ENCODE assay signal across 1 cellular context in the genomic region with DNA sequence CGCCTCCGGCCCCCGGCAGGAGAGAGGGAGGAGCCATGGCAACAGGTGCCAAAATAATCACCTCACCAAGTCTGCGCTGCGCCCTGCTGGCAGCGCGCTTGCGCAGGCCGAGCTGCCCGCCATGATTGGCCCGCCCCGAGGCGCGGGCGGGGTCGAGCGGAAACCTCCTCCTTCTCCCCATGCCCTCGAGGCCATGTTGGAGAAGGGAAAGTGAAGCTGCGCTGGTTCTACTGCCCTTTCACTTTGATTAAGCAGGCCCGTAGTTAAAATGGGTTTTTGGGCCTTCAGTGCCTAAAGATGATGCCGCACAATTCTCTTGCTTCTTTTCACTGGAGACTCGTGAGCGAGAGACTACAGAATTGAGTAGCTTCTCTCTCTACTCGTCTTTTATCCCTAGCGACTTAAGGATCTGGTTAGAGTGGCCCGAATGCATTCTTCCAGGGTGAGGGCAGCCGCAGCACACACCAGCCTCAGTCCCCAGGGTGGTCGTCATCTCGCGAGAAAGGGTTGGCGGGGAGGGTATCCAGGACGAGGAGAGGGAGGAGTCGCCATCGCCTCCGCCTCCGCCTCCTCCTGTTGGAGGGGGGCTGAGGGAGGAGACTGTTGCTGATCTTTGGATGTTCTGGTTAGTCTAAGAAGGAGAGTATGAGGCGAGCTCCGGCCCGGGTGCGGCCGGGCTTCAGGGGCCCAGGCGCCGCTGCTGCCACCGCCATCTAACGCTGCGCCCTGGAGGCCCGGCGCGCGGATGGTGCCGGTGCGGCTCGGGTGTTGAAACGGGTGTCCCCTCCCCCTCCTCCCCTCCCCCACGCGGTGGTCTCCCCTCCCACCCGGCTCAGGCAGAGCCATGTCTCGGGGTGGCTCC.
A peak's percentile ranks its signal among the peaks of the same experiment; 100 is the strongest.
TF ChIP-seq lines count a peak whose summit lies in the region.

A gene with protein sequence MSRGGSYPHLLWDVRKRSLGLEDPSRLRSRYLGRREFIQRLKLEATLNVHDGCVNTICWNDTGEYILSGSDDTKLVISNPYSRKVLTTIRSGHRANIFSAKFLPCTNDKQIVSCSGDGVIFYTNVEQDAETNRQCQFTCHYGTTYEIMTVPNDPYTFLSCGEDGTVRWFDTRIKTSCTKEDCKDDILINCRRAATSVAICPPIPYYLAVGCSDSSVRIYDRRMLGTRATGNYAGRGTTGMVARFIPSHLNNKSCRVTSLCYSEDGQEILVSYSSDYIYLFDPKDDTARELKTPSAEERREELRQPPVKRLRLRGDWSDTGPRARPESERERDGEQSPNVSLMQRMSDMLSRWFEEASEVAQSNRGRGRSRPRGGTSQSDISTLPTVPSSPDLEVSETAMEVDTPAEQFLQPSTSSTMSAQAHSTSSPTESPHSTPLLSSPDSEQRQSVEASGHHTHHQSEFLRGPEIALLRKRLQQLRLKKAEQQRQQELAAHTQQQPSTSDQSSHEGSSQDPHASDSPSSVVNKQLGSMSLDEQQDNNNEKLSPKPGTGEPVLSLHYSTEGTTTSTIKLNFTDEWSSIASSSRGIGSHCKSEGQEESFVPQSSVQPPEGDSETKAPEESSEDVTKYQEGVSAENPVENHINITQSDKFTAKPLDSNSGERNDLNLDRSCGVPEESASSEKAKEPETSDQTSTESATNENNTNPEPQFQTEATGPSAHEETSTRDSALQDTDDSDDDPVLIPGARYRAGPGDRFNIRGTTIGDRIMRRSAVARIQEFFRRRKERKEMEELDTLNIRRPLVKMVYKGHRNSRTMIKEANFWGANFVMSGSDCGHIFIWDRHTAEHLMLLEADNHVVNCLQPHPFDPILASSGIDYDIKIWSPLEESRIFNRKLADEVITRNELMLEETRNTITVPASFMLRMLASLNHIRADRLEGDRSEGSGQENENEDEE (plus strand): TSS at position 616 of the 862 bp plus-strand sequence. CDS start 229 bp downstream, at position 845.

TF ChIP-seq in HepG2, 621 proteins besides CTCF, POLR2A, EP300 and RAD21 (continued from another document and continues in another):
- TF ChIP-seq, protein P1, sequence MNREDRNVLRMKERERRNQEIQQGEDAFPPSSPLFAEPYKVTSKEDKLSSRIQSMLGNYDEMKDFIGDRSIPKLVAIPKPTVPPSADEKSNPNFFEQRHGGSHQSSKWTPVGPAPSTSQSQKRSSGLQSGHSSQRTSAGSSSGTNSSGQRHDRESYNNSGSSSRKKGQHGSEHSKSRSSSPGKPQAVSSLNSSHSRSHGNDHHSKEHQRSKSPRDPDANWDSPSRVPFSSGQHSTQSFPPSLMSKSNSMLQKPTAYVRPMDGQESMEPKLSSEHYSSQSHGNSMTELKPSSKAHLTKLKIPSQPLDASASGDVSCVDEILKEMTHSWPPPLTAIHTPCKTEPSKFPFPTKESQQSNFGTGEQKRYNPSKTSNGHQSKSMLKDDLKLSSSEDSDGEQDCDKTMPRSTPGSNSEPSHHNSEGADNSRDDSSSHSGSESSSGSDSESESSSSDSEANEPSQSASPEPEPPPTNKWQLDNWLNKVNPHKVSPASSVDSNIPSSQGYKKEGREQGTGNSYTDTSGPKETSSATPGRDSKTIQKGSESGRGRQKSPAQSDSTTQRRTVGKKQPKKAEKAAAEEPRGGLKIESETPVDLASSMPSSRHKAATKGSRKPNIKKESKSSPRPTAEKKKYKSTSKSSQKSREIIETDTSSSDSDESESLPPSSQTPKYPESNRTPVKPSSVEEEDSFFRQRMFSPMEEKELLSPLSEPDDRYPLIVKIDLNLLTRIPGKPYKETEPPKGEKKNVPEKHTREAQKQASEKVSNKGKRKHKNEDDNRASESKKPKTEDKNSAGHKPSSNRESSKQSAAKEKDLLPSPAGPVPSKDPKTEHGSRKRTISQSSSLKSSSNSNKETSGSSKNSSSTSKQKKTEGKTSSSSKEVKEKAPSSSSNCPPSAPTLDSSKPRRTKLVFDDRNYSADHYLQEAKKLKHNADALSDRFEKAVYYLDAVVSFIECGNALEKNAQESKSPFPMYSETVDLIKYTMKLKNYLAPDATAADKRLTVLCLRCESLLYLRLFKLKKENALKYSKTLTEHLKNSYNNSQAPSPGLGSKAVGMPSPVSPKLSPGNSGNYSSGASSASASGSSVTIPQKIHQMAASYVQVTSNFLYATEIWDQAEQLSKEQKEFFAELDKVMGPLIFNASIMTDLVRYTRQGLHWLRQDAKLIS (CRISPR knock-in tag; IDR thresholded peaks at IDR 0.05) = peak; percentile 54; the same call in 1 of the 2 replicates
- peak in 1 of 2 experiments; percentile 64; a peak in 2 of 4 replicates for TF ChIP-seq KLF16 (CRISPR knock-in tag; IDR thresholded peaks at IDR 0.05)
- TF ChIP-seq IRX3 (CRISPR knock-in tag; IDR thresholded peaks at IDR 0.05; ENCODE audit: borderline replicate concordance, low read depth) = peak; percentile 37; the same call in 1 of the 2 replicates
- peak; percentile 41; the same call in 1 of the 2 replicates for TF ChIP-seq ZSCAN9 (CRISPR knock-in tag; IDR thresholded peaks at IDR 0.05; ENCODE audit: borderline replicate concordance)
- peak; percentile 81; the same call in 1 of the 2 replicates for TF ChIP-seq SMAD3 (CRISPR knock-in tag; IDR thresholded peaks at IDR 0.05)
- peak; percentile 19; the same call in 1 of the 2 replicates for TF ChIP-seq ZNF263 (CRISPR knock-in tag; IDR thresholded peaks at IDR 0.05)
- TF ChIP-seq ZMAT3 (CRISPR knock-in tag; conservative IDR thresholded peaks at IDR 0.05) = 0 out of 2 replicates have a peak, but pooled peaks have one; percentile 58
- TF ChIP-seq PAWR (CRISPR knock-in tag; IDR thresholded peaks at IDR 0.05; ENCODE audit: borderline replicate concordance) = no peak
- TF ChIP-seq SIX1 (CRISPR knock-in tag; IDR thresholded peaks at IDR 0.05; ENCODE audit: borderline replicate concordance) = no peak
- no peak for TF ChIP-seq SOX6 (IDR thresholded peaks at IDR 0.05)
- TF ChIP-seq SOX6 (CRISPR knock-in tag; IDR thresholded peaks at IDR 0.05) = peak; percentile 66; the same call in 1 of the 2 replicates
- TF ChIP-seq, protein P2, sequence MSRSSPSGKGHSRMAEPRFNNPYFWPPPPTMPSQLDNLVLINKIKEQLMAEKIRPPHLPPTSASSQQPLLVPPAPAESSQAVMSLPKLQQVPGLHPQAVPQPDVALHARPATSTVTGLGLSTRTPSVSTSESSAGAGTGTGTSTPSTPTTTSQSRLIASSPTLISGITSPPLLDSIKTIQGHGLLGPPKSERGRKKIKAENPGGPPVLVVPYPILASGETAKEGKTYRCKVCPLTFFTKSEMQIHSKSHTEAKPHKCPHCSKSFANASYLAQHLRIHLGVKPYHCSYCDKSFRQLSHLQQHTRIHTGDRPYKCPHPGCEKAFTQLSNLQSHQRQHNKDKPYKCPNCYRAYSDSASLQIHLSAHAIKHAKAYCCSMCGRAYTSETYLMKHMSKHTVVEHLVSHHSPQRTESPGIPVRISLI (CRISPR knock-in tag; IDR thresholded peaks at IDR 0.05; ENCODE audit: borderline replicate concordance) = peak; percentile 55; the same call in 1 of the 2 replicates
- no peak; the same call in 1 of the 2 replicates for TF ChIP-seq ZNF724P (CRISPR knock-in tag; IDR thresholded peaks at IDR 0.05; ENCODE audit: borderline replicate concordance)
- TF ChIP-seq TBX2 (CRISPR knock-in tag; IDR thresholded peaks at IDR 0.05; ENCODE audit: borderline replicate concordance) = peak; percentile 98
- TF ChIP-seq RCOR2 (CRISPR knock-in tag; IDR thresholded peaks at IDR 0.05) = no peak
- TF ChIP-seq ZNF460 (CRISPR knock-in tag; IDR thresholded peaks at IDR 0.05; ENCODE audit: borderline replicate concordance) = no peak; the same call in 1 of the 2 replicates
- peak; percentile 87 for TF ChIP-seq ZNF790 (CRISPR knock-in tag; IDR thresholded peaks at IDR 0.05; ENCODE audit: borderline replicate concordance)
- TF ChIP-seq, protein P3, sequence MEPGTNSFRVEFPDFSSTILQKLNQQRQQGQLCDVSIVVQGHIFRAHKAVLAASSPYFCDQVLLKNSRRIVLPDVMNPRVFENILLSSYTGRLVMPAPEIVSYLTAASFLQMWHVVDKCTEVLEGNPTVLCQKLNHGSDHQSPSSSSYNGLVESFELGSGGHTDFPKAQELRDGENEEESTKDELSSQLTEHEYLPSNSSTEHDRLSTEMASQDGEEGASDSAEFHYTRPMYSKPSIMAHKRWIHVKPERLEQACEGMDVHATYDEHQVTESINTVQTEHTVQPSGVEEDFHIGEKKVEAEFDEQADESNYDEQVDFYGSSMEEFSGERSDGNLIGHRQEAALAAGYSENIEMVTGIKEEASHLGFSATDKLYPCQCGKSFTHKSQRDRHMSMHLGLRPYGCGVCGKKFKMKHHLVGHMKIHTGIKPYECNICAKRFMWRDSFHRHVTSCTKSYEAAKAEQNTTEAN (CRISPR knock-in tag; conservative IDR thresholded peaks at IDR 0.05) = no peak
- peak; percentile 6; the same call in 1 of the 2 replicates for TF ChIP-seq STAT5B (CRISPR knock-in tag; IDR thresholded peaks at IDR 0.05)
- TF ChIP-seq, protein P4, sequence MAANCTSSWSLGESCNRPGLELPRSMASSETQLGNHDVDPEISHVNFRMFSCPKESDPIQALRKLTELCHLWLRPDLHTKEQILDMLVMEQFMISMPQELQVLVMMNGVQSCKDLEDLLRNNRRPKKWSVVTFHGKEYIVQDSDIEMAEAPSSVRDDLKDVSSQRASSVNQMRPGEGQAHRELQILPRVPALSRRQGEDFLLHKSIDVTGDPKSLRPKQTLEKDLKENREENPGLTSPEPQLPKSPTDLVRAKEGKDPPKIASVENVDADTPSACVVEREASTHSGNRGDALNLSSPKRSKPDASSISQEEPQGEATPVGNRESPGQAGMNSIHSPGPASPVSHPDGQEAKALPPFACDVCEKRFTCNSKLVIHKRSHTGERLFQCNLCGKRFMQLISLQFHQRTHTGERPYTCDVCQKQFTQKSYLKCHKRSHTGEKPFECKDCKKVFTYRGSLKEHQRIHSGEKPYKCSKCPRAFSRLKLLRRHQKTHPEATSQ (CRISPR knock-in tag; IDR thresholded peaks at IDR 0.05; ENCODE audit: borderline replicate concordance) = 0 out of 2 replicates have a peak, but pooled peaks have one; percentile 70
- TF ChIP-seq ZNF354B (CRISPR knock-in tag; IDR thresholded peaks at IDR 0.05) = 0 out of 2 replicates have a peak, but pooled peaks have one; percentile 17
- peak; percentile 59 for TF ChIP-seq HNRNPH1 (optimal IDR thresholded peaks at IDR 0.05; ENCODE audit: low read depth, low read length)
- TF ChIP-seq ZSCAN12 (CRISPR knock-in tag; IDR thresholded peaks at IDR 0.05) = no peak
- TF ChIP-seq ISL2 (CRISPR knock-in tag; IDR thresholded peaks at IDR 0.05) = no peak; the same call in 1 of the 2 replicates
- no peak for TF ChIP-seq RARG (CRISPR knock-in tag; IDR thresholded peaks at IDR 0.05; ENCODE audit: low read depth)
- no peak; the same call in 1 of the 2 replicates for TF ChIP-seq FOXO1 (CRISPR knock-in tag; IDR thresholded peaks at IDR 0.05)
- TF ChIP-seq JDP2 (CRISPR knock-in tag; IDR thresholded peaks at IDR 0.05; ENCODE audit: borderline replicate concordance) = no peak
- 0 out of 2 replicates have a peak, but pooled peaks have one; percentile 63 for TF ChIP-seq ZNF878 (CRISPR knock-in tag; IDR thresholded peaks at IDR 0.05)
- no peak for TF ChIP-seq ZNF260 (CRISPR knock-in tag; IDR thresholded peaks at IDR 0.05; ENCODE audit: borderline replicate concordance, low read depth)
- peak; percentile 93 for TF ChIP-seq GABPB1 (CRISPR knock-in tag; IDR thresholded peaks at IDR 0.05)
- TF ChIP-seq, protein P5, sequence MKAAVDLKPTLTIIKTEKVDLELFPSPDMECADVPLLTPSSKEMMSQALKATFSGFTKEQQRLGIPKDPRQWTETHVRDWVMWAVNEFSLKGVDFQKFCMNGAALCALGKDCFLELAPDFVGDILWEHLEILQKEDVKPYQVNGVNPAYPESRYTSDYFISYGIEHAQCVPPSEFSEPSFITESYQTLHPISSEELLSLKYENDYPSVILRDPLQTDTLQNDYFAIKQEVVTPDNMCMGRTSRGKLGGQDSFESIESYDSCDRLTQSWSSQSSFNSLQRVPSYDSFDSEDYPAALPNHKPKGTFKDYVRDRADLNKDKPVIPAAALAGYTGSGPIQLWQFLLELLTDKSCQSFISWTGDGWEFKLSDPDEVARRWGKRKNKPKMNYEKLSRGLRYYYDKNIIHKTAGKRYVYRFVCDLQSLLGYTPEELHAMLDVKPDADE (CRISPR knock-in tag; IDR thresholded peaks at IDR 0.05) = peak; percentile 10; the same call in 1 of the 2 replicates
- no peak for TF ChIP-seq TOE1 (CRISPR knock-in tag; IDR thresholded peaks at IDR 0.05)
- TF ChIP-seq EZH2 (conservative IDR thresholded peaks at IDR 0.05; ENCODE audit: low read depth, low read length) = no peak
- TF ChIP-seq TBP (CRISPR knock-in tag; IDR thresholded peaks at IDR 0.05) = no peak
- peak; percentile 35; the same call in 1 of the 2 replicates for TF ChIP-seq SIX4 (CRISPR knock-in tag; IDR thresholded peaks at IDR 0.05)
- no peak for TF ChIP-seq ZSCAN25 (CRISPR knock-in tag; IDR thresholded peaks at IDR 0.05)
- no peak for TF ChIP-seq ELF3 (CRISPR knock-in tag; IDR thresholded peaks at IDR 0.05)
- TF ChIP-seq HES4 (CRISPR knock-in tag; IDR thresholded peaks at IDR 0.05; ENCODE audit: borderline replicate concordance) = 0 out of 2 replicates have a peak, but pooled peaks have one; percentile 35
- no peak; the same call in 1 of the 2 replicates for TF ChIP-seq KDM2A (CRISPR knock-in tag; IDR thresholded peaks at IDR 0.05; ENCODE audit: borderline replicate concordance, low read depth)
- TF ChIP-seq HNRNPLL (IDR thresholded peaks at IDR 0.05; ENCODE audit: low read depth, low read length, poor library complexity, severe bottlenecking) = peak; percentile 69
- no peak for TF ChIP-seq STAG1 (CRISPR knock-in tag; IDR thresholded peaks at IDR 0.05)
- peak; percentile 86 for TF ChIP-seq GATAD1 (CRISPR knock-in tag; IDR thresholded peaks at IDR 0.05)
- no peak for TF ChIP-seq ZBTB3 (CRISPR knock-in tag; IDR thresholded peaks at IDR 0.05; ENCODE audit: borderline replicate concordance, low read depth)
- TF ChIP-seq, protein P6, sequence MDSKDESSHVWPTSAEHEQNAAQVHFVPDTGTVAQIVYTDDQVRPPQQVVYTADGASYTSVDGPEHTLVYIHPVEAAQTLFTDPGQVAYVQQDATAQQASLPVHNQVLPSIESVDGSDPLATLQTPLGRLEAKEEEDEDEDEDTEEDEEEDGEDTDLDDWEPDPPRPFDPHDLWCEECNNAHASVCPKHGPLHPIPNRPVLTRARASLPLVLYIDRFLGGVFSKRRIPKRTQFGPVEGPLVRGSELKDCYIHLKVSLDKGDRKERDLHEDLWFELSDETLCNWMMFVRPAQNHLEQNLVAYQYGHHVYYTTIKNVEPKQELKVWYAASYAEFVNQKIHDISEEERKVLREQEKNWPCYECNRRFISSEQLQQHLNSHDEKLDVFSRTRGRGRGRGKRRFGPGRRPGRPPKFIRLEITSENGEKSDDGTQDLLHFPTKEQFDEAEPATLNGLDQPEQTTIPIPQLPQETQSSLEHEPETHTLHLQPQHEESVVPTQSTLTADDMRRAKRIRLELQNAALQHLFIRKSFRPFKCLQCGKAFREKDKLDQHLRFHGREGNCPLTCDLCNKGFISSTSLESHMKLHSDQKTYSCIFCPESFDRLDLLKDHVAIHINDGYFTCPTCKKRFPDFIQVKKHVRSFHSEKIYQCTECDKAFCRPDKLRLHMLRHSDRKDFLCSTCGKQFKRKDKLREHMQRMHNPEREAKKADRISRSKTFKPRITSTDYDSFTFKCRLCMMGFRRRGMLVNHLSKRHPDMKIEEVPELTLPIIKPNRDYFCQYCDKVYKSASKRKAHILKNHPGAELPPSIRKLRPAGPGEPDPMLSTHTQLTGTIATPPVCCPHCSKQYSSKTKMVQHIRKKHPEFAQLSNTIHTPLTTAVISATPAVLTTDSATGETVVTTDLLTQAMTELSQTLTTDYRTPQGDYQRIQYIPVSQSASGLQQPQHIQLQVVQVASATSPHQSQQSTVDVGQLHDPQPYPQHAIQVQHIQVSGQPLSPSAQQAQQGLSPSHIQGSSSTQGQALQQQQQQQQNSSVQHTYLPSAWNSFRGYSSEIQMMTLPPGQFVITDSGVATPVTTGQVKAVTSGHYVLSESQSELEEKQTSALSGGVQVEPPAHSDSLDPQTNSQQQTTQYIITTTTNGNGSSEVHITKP (CRISPR knock-in tag; IDR thresholded peaks at IDR 0.05; ENCODE audit: low read depth) = peak; percentile 30; the same call in 1 of the 2 replicates
- TF ChIP-seq ATF7 (IDR thresholded peaks at IDR 0.05) = no peak
- peak; percentile 25; the same call in 1 of the 2 replicates for TF ChIP-seq ATF7 (CRISPR knock-in tag; IDR thresholded peaks at IDR 0.05)
